In the genomic region with DNA sequence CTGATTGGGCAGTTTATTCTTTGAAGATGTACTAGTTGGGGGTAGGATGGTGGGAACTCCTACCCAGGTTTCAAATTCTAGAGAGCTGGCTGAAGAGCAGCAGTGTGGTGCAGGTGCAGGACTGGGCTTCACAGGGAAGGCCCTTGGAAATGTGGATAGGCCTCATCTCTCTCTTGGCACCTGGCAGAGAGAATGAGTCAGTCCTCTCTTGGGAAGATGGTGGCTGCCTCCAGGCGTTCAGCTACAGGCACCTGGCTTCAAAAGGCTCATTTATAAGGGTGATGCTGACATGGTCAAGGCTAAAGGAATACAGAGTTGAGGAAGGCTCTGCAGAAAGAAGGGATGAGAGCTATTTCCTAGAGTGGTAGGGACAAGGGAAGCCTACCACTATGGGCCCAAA, we compare ENCODE assay signal across 26 cellular contexts.
"Had no signal": no experiment of that assay in that cellular context is flagged by ENCODE, and none has a peak within 500 bp of the region (broad histone marks: within the 10 kb centered on the region; RNA-seq: fewer than 3 reads in every experiment).

No MANE protein-coding gene starts in this region.

- H3K4me1 ChIP-seq: breast epithelium had no signal

- H3K36me3 ChIP-seq: breast epithelium had no signal

- ATAC-seq: activated CD8-positive, alpha-beta memory T cell treated with anti-CD3 and anti-CD28 coated beads, Interleukin-2, amount 10 ng/mL, durations not matched to agents 7 days and 5 days; K562; PC-3; T-cell had no signal

- H3K36me3 Mint-ChIP-seq: activated CD8-positive, alpha-beta memory T cell treated with anti-CD3 and anti-CD28 coated beads, Interleukin-2, amount 10 ng/mL, durations not matched to agents 7 days and 5 days; activated naive CD4-positive, alpha-beta T cell treated with anti-CD3 and anti-CD28 coated beads, Interleukin-2, amount 50 U/mL, for 24 hours; T-cell had no signal

- H3K4me3 ChIP-seq: breast epithelium, K562, SK-N-MC had no signal

- H3K27ac Mint-ChIP-seq: activated B cell treated with CpG ODN at 0.5 μM for 24 hours; activated CD4-positive, alpha-beta T cell treated with anti-CD3 and anti-CD28 coated beads, Interleukin-2, amount 10 ng/mL, durations not matched to agents 24 days and 14 days; activated CD8-positive, alpha-beta memory T cell treated with anti-CD3 and anti-CD28 coated beads, Interleukin-2, amount 10 ng/mL, durations not matched to agents 7 days and 5 days; activated naive CD4-positive, alpha-beta T cell treated with anti-CD3 and anti-CD28 coated beads, Interleukin-2, amount 50 U/mL, for 24 hours; activated T-cell treated with anti-CD3 and anti-CD28 coated beads, Interleukin-2, amount 50 U/mL, for 24 hours; activated T-helper 1 cell treated with anti-CD3 and anti-CD28 coated beads, Interleukin-12 subunit alpha, Interleukin-12 subunit beta, Interleukin-2, Interleukin-4 antibody, amounts not matched to agents 30 ng/mL and 10 ng/mL and 1 ng/mL, durations not matched to agents 14 hours and 24 hours and 36 hours; T-cell had no signal

- H3K9me3 Mint-ChIP-seq: activated B cell treated with CpG ODN at 0.5 μM for 24 hours; activated CD4-positive, alpha-beta T cell treated with anti-CD3 and anti-CD28 coated beads, Interleukin-2, amount 10 ng/mL, durations not matched to agents 24 days and 14 days; activated naive CD4-positive, alpha-beta T cell treated with anti-CD3 and anti-CD28 coated beads, Interleukin-2, amount 50 U/mL, for 24 hours; activated T-cell treated with anti-CD3 and anti-CD28 coated beads, Interleukin-2, amount 50 U/mL, for 24 hours; activated T-helper 1 cell treated with anti-CD3 and anti-CD28 coated beads, Interleukin-12 subunit alpha, Interleukin-12 subunit beta, Interleukin-2, Interleukin-4 antibody, amounts not matched to agents 30 ng/mL and 10 ng/mL and 1 ng/mL, durations not matched to agents 14 hours and 24 hours and 36 hours had no signal

- H3K27me3 Mint-ChIP-seq: activated B cell treated with CpG ODN at 0.5 μM for 24 hours; activated CD8-positive, alpha-beta memory T cell treated with anti-CD3 and anti-CD28 coated beads, Interleukin-2, amount 10 ng/mL, durations not matched to agents 7 days and 5 days; activated T-cell treated with anti-CD3 and anti-CD28 coated beads, Interleukin-2, amount 50 U/mL, for 24 hours had no signal

- H3K4me3 Mint-ChIP-seq: activated B cell treated with CpG ODN at 0.5 μM for 24 hours; activated CD4-positive, alpha-beta T cell treated with anti-CD3 and anti-CD28 coated beads, Interleukin-2, amount 10 ng/mL, durations not matched to agents 24 days and 14 days; activated CD8-positive, alpha-beta memory T cell treated with anti-CD3 and anti-CD28 coated beads, Interleukin-2, amount 10 ng/mL, durations not matched to agents 7 days and 5 days; activated naive CD4-positive, alpha-beta T cell treated with anti-CD3 and anti-CD28 coated beads, Interleukin-2, amount 50 U/mL, for 24 hours; activated T-cell treated with anti-CD3 and anti-CD28 coated beads, Interleukin-2, amount 50 U/mL, for 24 hours; activated T-helper 1 cell treated with anti-CD3 and anti-CD28 coated beads, Interleukin-12 subunit alpha, Interleukin-12 subunit beta, Interleukin-2, Interleukin-4 antibody, amounts not matched to agents 30 ng/mL and 10 ng/mL and 1 ng/mL, durations not matched to agents 14 hours and 24 hours and 36 hours; T-cell had no signal

- H3K27ac ChIP-seq: breast epithelium, SK-N-MC had no signal

- DNase-seq: activated B cell treated with CpG ODN at 0.5 μM for 24 hours; activated CD4-positive, alpha-beta T cell treated with anti-CD3 and anti-CD28 coated beads for 1 hour; activated CD4-positive, alpha-beta T cell treated with anti-CD3 and anti-CD28 coated beads, Interleukin-2, amount 10 ng/mL, durations not matched to agents 24 days and 14 days; activated CD4-positive, alpha-beta T cell treated with anti-CD3 and anti-CD28 coated beads, Interleukin-2, amount 50 U/mL, for 48 hours; activated CD8-positive, alpha-beta memory T cell treated with anti-CD3 and anti-CD28 coated beads, Interleukin-2, amount 10 ng/mL, durations not matched to agents 7 days and 5 days; activated effector memory CD4-positive, alpha-beta T cell treated with Interleukin-2 at 50 U/mL for 16 hours; activated naive CD4-positive, alpha-beta T cell; activated T-cell treated with anti-CD3 and anti-CD28 coated beads, Interleukin-2, amount 50 U/mL, for 24 hours; aorta; central memory CD4-positive, alpha-beta T cell; Karpas-422; NCI-H1048; NCI-H146; NCI-H187 treated with DMSO at 0.1 percent for 48 hours; NCI-H2107; NCI-H526; NCI-H82; PC-3; T-cell; T-helper 2 cell; T1000 had no signal

- H3K4me1 Mint-ChIP-seq: activated B cell treated with CpG ODN at 0.5 μM for 24 hours; activated CD4-positive, alpha-beta T cell treated with anti-CD3 and anti-CD28 coated beads, Interleukin-2, amount 10 ng/mL, durations not matched to agents 24 days and 14 days; activated CD8-positive, alpha-beta memory T cell treated with anti-CD3 and anti-CD28 coated beads, Interleukin-2, amount 10 ng/mL, durations not matched to agents 7 days and 5 days; activated naive CD4-positive, alpha-beta T cell treated with anti-CD3 and anti-CD28 coated beads, Interleukin-2, amount 50 U/mL, for 24 hours; T-cell had no signal

- H3K27me3 ChIP-seq: breast epithelium had no signal
